Comparison of ENCODE assay signal across 10 cellular contexts in the genomic region with DNA sequence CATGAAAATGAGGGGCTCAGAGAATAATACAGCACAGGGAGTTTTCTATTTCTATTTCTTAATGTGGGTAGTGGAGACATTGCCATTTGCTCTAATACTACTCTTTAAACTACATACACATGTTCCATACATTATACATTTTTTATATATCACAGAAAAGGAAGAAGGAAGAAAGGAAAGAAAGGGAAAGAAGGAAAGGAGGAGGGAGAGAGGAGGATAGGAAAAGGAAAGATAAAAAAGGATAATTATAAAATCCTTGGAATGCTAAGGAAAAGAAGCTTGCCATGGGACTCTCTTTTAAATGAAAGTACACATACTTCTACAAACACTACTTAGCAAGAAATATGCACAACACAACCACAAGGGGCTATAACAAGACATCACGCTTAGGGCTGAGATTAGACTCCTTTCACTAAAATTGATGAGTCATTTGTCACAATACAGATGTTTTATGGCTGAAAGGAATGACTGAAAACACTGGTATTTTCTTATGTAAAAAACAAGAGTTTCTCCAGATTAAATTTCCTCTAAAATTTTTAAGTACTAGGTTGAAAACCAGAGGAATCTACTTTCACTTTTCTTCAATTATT.
DNase-seq lines count a peak whose midpoint lies in the region; ATAC-seq, FAIRE-seq and TF ChIP-seq lines count a peak whose summit lies in the region.
"Had no signal": no experiment of that assay in that cellular context is flagged by ENCODE, and none has a peak within 500 bp of the region (broad histone marks: within the 10 kb centered on the region; RNA-seq: fewer than 3 reads in every experiment).

No MANE protein-coding gene starts in this region.

- no peak for ATAC-seq in HepG2
- no peak for ATAC-seq in right lobe of liver

- FAIRE-seq in HepG2 (lab: Jason Lieb, UNC): no peak
- FAIRE-seq: frontal cortex had no signal

- H3K4me3 ChIP-seq in HepG2 (replicated peaks in 1 of 3; ENCODE audit: insufficient read depth in 1 of 3, low read depth in 2 of 3, low read length in 3 of 3) (no peak overlapping the region), right lobe of liver (no peak overlapping the region), fibroblast of mammary gland (ENCODE audit: control insufficient read depth, low read depth, low read length) (no peak overlapping the region)

- DNase-seq in HepG2 (ENCODE audit: low spot score) (peak; percentile 2), right lobe of liver (no peak), RWPE1 (ENCODE audit: low spot score) (peak; percentile 44), fibroblast of mammary gland (ENCODE audit: low read depth) (peak; percentile 84), NCI-H2227 treated with DMSO at 0.1 percent for 48 hours (lab: John Stamatoyannopoulos, UW) (no peak), NCI-H748 treated with DMSO at 0.1 percent for 48 hours (lab: John Stamatoyannopoulos, UW) (no peak)
- no peak for DNase-seq in activated naive CD8-positive, alpha-beta T cell treated with anti-CD3 and anti-CD28 coated beads for 36 hours
- no peak for DNase-seq in stimulated activated naive CD4-positive, alpha-beta T cell (lab: John Stamatoyannopoulos, UW)
- DNase-seq: CD4-positive, alpha-beta T cell had no signal

- TF ChIP-seq CTCF in HepG2 (CRISPR knock-in tag; IDR thresholded peaks at IDR 0.05) (no peak), right lobe of liver (IDR thresholded peaks at IDR 0.05) (no peak), RWPE1 (conservative IDR thresholded peaks at IDR 0.05; ENCODE audit: low read depth) (no peak), fibroblast of mammary gland (conservative IDR thresholded peaks at IDR 0.05; ENCODE audit: control insufficient read depth, insufficient read depth, low read depth, low read length) (peak; percentile 45)

- TF ChIP-seq EP300 in HepG2 (IDR thresholded peaks at IDR 0.05; ENCODE audit: low read depth in 2 of 2, low read length in 2 of 2): no peak
- no peak for TF ChIP-seq EP300 in HepG2 (CRISPR knock-in tag; IDR thresholded peaks at IDR 0.05; ENCODE audit: borderline replicate concordance)

- H3K36me3 ChIP-seq in HepG2 (replicated peaks in 1 of 2; ENCODE audit: control insufficient read depth in 1 of 2, insufficient read depth in 2 of 2, low read length in 2 of 2) (no peaks in the 10 kb centered on the region), right lobe of liver (no peaks in the 10 kb centered on the region)

- H3K36me3 Mint-ChIP-seq in activated naive CD8-positive, alpha-beta T cell treated with anti-CD3 and anti-CD28 coated beads for 36 hours: no peaks in the 10 kb centered on the region

- TF ChIP-seq RAD21 in HepG2 (CRISPR knock-in tag; IDR thresholded peaks at IDR 0.05): no peak

- H3K9ac ChIP-seq in HepG2 (ENCODE audit: insufficient read depth, low read depth, low read length): no peak overlapping the region

- H3K4me1 Mint-ChIP-seq in activated naive CD8-positive, alpha-beta T cell treated with anti-CD3 and anti-CD28 coated beads for 36 hours: no peaks in the 10 kb centered on the region

- H3K4me2 ChIP-seq in HepG2 (ENCODE audit: low read depth, low read length): no peak overlapping the region

- BruUV-seq in HepG2 (replicated peaks; lab: Mats Ljungman, UMichigan): no TSS peak

- no peak for TF ChIP-seq POLR2A in HepG2 (IDR thresholded peaks at IDR 0.05; ENCODE audit: insufficient read depth in 1 of 2, low read depth in 2 of 2, low read length in 2 of 2)
- no peak for TF ChIP-seq POLR2A in right lobe of liver (IDR thresholded peaks at IDR 0.05)

- H3K4me3 Mint-ChIP-seq in activated naive CD8-positive, alpha-beta T cell treated with anti-CD3 and anti-CD28 coated beads for 36 hours: no peak overlapping the region
- H3K4me3 Mint-ChIP-seq: CD4-positive, alpha-beta T cell had no signal

- CTCF ChIA-PET in HepG2 (lab: Yijun Ruan, JAX; ENCODE audit: low intra/inter-chr PET ratio, low total read pairs): no interaction called here
- CTCF ChIA-PET in RWPE1 (lab: Yijun Ruan, JAX): no interaction called here

- no peak overlapping the region for H2AFZ ChIP-seq in HepG2 (ENCODE audit: low read length)

- 93% methylated on average over 1 of the region's 1 CpG for WGBS in HepG2 (ENCODE audit: low lambda C conversion rate)
- WGBS in right lobe of liver (ENCODE audit: insufficient coverage, low coverage, low lambda C conversion rate, missing lambda C conversion rate): 67% methylated on average over 1 of the region's 1 CpG

- H3K9me3 Mint-ChIP-seq in activated naive CD8-positive, alpha-beta T cell treated with anti-CD3 and anti-CD28 coated beads for 36 hours: no peaks in the 10 kb centered on the region
- H3K9me3 Mint-ChIP-seq: CD4-positive, alpha-beta T cell had no signal

- no peaks in the 10 kb centered on the region for H3K27me3 ChIP-seq in HepG2 (ENCODE audit: control insufficient read depth in 1 of 2, insufficient read depth in 2 of 2, low read length in 2 of 2)
- no peaks in the 10 kb centered on the region for H3K27me3 ChIP-seq in right lobe of liver

- in situ Hi-C loops in HepG2 (cut with HindIII; ENCODE audit: extremely low pct_ligation_motif_present, low pct_unique_long_range_greater_than_20kb): no loop called here

- POLR2A ChIA-PET in HepG2 (lab: Yijun Ruan, JAX) (no interaction called here), RWPE1 (lab: Yijun Ruan, JAX; ENCODE audit: low non-redundant PET) (no interaction called here)

- no peaks in the 10 kb centered on the region for H4K20me1 ChIP-seq in HepG2 (ENCODE audit: insufficient read depth, low read length)

- H3K27me3 Mint-ChIP-seq in activated naive CD8-positive, alpha-beta T cell treated with anti-CD3 and anti-CD28 coated beads for 36 hours: no peaks in the 10 kb centered on the region
- H3K27me3 Mint-ChIP-seq: CD4-positive, alpha-beta T cell had no signal

- H3K79me2 ChIP-seq in HepG2 (ENCODE audit: insufficient read depth, low read length): no peaks in the 10 kb centered on the region

- no peak overlapping the region for H3K27ac ChIP-seq in HepG2 (ENCODE audit: extremely low read length, insufficient read depth, low read length)
- no peak overlapping the region for H3K27ac ChIP-seq in right lobe of liver
- no peak overlapping the region for H3K27ac ChIP-seq in RWPE1

- no peaks in the 10 kb centered on the region for H3K9me3 ChIP-seq in HepG2 (ENCODE audit: low read length)
- H3K9me3 ChIP-seq in right lobe of liver: no peaks in the 10 kb centered on the region

- H3K4me1 ChIP-seq in HepG2 (ENCODE audit: insufficient read depth, low read length) (no peaks in the 10 kb centered on the region), right lobe of liver (no peaks in the 10 kb centered on the region)

- H3K27ac Mint-ChIP-seq in activated naive CD8-positive, alpha-beta T cell treated with anti-CD3 and anti-CD28 coated beads for 36 hours: no peak overlapping the region
- H3K27ac Mint-ChIP-seq: CD4-positive, alpha-beta T cell had no signal

- intact Hi-C loops in HepG2 (cut with micrococcal nuclease; ENCODE audit: unreplicated experiment) (no loop called here), right lobe of liver (cut with DNase I) (no loop called here)

TF ChIP-seq in HepG2, 621 proteins besides CTCF, POLR2A, EP300 and RAD21:
- TF ChIP-seq ZBTB33 (CRISPR knock-in tag; IDR thresholded peaks at IDR 0.05) (no peak), NFE2L2 (IDR thresholded peaks at IDR 0.05; ENCODE audit: low read length) (peak; percentile 78), ATF5 (CRISPR knock-in tag; IDR thresholded peaks at IDR 0.05; ENCODE audit: low read depth) (no peak)

Comparison
In these comparisons a context has a peak if more than half of its experiments do, and no peak if none do; other contexts are left out.
1. DNase-seq: peak in HepG2 (single experiment), RWPE1 (single experiment) and fibroblast of mammary gland (single experiment); none in right lobe of liver (0 of 3), activated naive CD8-positive, alpha-beta T cell treated with anti-CD3 and anti-CD28 coated beads for 36 hours (single experiment), stimulated activated naive CD4-positive, alpha-beta T cell (0 of 6), NCI-H2227 treated with DMSO at 0.1 percent for 48 hours (single experiment) and NCI-H748 treated with DMSO at 0.1 percent for 48 hours (single experiment).